ENCODE assay signal across 11 cellular contexts in the genomic region with DNA sequence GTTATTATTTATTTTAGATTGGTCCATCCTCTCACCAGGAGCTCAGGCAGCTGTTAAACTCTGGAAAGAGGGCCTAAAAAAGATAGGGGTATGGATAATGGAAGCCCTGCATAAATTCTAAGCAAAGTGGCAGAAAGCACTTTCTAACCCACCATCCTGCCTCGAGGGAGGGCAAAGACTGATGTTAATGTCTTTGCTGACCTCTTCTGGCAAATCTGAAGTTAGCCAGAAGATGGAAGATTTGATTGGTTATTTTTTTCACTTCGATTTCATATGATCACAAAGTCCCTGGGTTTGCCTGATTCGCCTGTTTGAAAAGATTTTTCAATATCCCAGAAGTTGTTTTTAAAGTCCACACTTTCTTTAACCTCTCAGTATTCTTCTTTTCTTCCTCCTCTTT. TPM values are rescaled to one million over a fixed set of nuclear protein-coding genes. Genes with fewer than 3 reads are reported as not detected.
DNase-seq lines count a peak whose midpoint lies in the region; ATAC-seq and TF ChIP-seq lines count a peak whose summit lies in the region.
"Had no signal": no experiment of that assay in that cellular context is flagged by ENCODE, and none has a peak within 500 bp of the region (broad histone marks: within the 10 kb centered on the region; RNA-seq: fewer than 3 reads in every experiment).

No MANE protein-coding gene starts in this region.

- H3K36me3 Mint-ChIP-seq in MCF 10A (ENCODE audit: insufficient read depth, unreplicated experiment): no peaks in the 10 kb centered on the region
- H3K36me3 Mint-ChIP-seq in type B pancreatic cell: no peaks in the 10 kb centered on the region
- H3K36me3 Mint-ChIP-seq in glutamatergic neuron (ENCODE audit: unreplicated experiment): no peaks in the 10 kb centered on the region
- H3K36me3 Mint-ChIP-seq: CD14-positive monocyte had no signal

- H3K27ac ChIP-seq in breast epithelium: no peak overlapping the region

- H3K27me3 ChIP-seq in breast epithelium: no peaks in the 10 kb centered on the region

- no peak overlapping the region for H3K4me3 ChIP-seq in breast epithelium

- H3K27ac Mint-ChIP-seq in MCF 10A (ENCODE audit: low read depth, unreplicated experiment) (no peak overlapping the region), type B pancreatic cell (no peak overlapping the region), glutamatergic neuron (ENCODE audit: unreplicated experiment) (no peak overlapping the region)
- H3K27ac Mint-ChIP-seq: CD14-positive monocyte had no signal

- BruUV-seq in MCF 10A (replicated peaks; lab: Mats Ljungman, UMichigan): no TSS peak

- CTCF ChIA-PET in MCF 10A (lab: Yijun Ruan, JAX): interaction anchor here (0.6 to 21.9 kb wide), 58 partner anchors 9 to 698 kb away, joined by 3 to 531 read pairs (median 7); a partner anchor contains a TSS

- no peak for TF ChIP-seq POLR2A in breast epithelium (IDR thresholded peaks at IDR 0.05)

- H3K4me3 Mint-ChIP-seq in MCF 10A (ENCODE audit: unreplicated experiment) (no peak overlapping the region), type B pancreatic cell (no peak overlapping the region), glutamatergic neuron (ENCODE audit: unreplicated experiment) (no peak overlapping the region)
- H3K4me3 Mint-ChIP-seq: CD14-positive monocyte had no signal

- no peaks in the 10 kb centered on the region for H3K9me3 Mint-ChIP-seq in MCF 10A (ENCODE audit: unreplicated experiment)
- H3K9me3 Mint-ChIP-seq in type B pancreatic cell: peaks cover 4% of the 10 kb centered on the region
- no peaks in the 10 kb centered on the region for H3K9me3 Mint-ChIP-seq in glutamatergic neuron (ENCODE audit: unreplicated experiment)

- H3K9me3 ChIP-seq in breast epithelium: no peaks in the 10 kb centered on the region

- ATAC-seq in GM18520 (IDR thresholded peaks at IDR 0.05; ENCODE audit: unreplicated experiment): no peak

- no peaks in the 10 kb centered on the region for H3K36me3 ChIP-seq in breast epithelium

- no peaks in the 10 kb centered on the region for H3K4me1 ChIP-seq in breast epithelium

- intact Hi-C loops in MCF 10A (cut with micrococcal nuclease): loop anchor here (2.0 to 10.0 kb wide), 4 partner anchors 95 to 413 kb away; a partner anchor contains a TSS
- intact Hi-C loops in breast epithelium (cut with DNase I; ENCODE audit: low total_unique reads): no loop called here

- peaks cover 35% of the 10 kb centered on the region for H3K27me3 Mint-ChIP-seq in MCF 10A (ENCODE audit: insufficient read depth, unreplicated experiment)
- H3K27me3 Mint-ChIP-seq in type B pancreatic cell: peaks cover 15% of the 10 kb centered on the region
- H3K27me3 Mint-ChIP-seq in glutamatergic neuron (ENCODE audit: unreplicated experiment): peaks cover 4% of the 10 kb centered on the region

- H3K4me1 Mint-ChIP-seq in MCF 10A (ENCODE audit: insufficient read depth, unreplicated experiment) (no peaks in the 10 kb centered on the region), type B pancreatic cell (ENCODE audit: unreplicated experiment) (peaks cover 4% of the 10 kb centered on the region), glutamatergic neuron (ENCODE audit: low read depth, unreplicated experiment) (peaks cover 1% of the 10 kb centered on the region)

- POLR2A ChIA-PET in MCF 10A (lab: Yijun Ruan, JAX): interaction anchor here (0.5 to 1.6 kb wide), 5 partner anchors 9 to 162 kb away, joined by 3 to 4 read pairs (median 3); no protein-coding TSS in a partner anchor

- peak; percentile 38 for DNase-seq in MCF 10A (ENCODE audit: unreplicated experiment)
- no peak for DNase-seq in breast epithelium (ENCODE audit: low spot score in 2 of 2)
- DNase-seq in NCI-H226: peak; percentile 8
- peak; percentile 47 for DNase-seq in dermis blood vessel endothelial cell
- DNase-seq in type B pancreatic cell (ENCODE audit: extremely low spot score, unreplicated experiment): no peak
- DNase-seq in glutamatergic neuron: no peak
- no peak for DNase-seq in mucosa of gallbladder (ENCODE audit: low spot score)
- DNase-seq: stimulated activated CD8-positive, alpha-beta memory T cell treated with anti-CD3 and anti-CD28 coated beads, Interleukin-4, amount 100 ng/mL, for 48 hours had no signal

- no peak for TF ChIP-seq CTCF in MCF 10A (IDR thresholded peaks at IDR 0.05; ENCODE audit: unreplicated experiment)
- TF ChIP-seq CTCF in breast epithelium (IDR thresholded peaks at IDR 0.05): peak in 1 of 3 donors; percentile 17
- peak; percentile 43 for TF ChIP-seq CTCF in type B pancreatic cell (conservative IDR thresholded peaks at IDR 0.05)
- TF ChIP-seq CTCF in glutamatergic neuron (IDR thresholded peaks at IDR 0.05; ENCODE audit: partially characterized antibody, unreplicated experiment): no peak

RNA-seq across cellular contexts. Expression of a gene that starts 24.8 kb away (rescaled TPM):
- total RNA-seq in MCF 10A (2022) (not detected in 2 replicates), breast epithelium (1 to 10 TPM in 2 of 3 donors, not detected in 1; 1.2 to 2.0 TPM), dermis blood vessel endothelial cell (not detected in 2 replicates), type B pancreatic cell (ENCODE audit: low replicate concordance) (not detected in 2 replicates), glutamatergic neuron (ENCODE audit: unreplicated experiment) (not detected), mucosa of gallbladder (not detected)
- total RNA-seq: omental fat pad had no signal

RNA-seq across cellular contexts. Expression of a gene that starts 39.9 kb away (rescaled TPM):
- total RNA-seq in MCF 10A (2022) (not detected in 2 replicates), breast epithelium (1 to 10 TPM in 2 of 3 donors, under 1 TPM in 1; 0.16 to 4.3 (median 2.2) TPM), dermis blood vessel endothelial cell (not detected in 2 replicates), type B pancreatic cell (ENCODE audit: low replicate concordance) (1.6 and 2.8 TPM in 2 replicates), glutamatergic neuron (ENCODE audit: unreplicated experiment) (0.64 TPM), mucosa of gallbladder (0.17 TPM)

RNA-seq across cellular contexts. Expression of a gene that starts 50.0 kb away (rescaled TPM):
- total RNA-seq in MCF 10A (2022): not detected in 2 replicates
- not detected for total RNA-seq in breast epithelium
- total RNA-seq in dermis blood vessel endothelial cell: not detected in 2 replicates
- not detected in 2 replicates for total RNA-seq in type B pancreatic cell (ENCODE audit: low replicate concordance)
- total RNA-seq in glutamatergic neuron (ENCODE audit: unreplicated experiment): not detected
- not detected for total RNA-seq in mucosa of gallbladder
- total RNA-seq: omental fat pad had no signal

Comparison
In these comparisons a context has a peak if more than half of its experiments do, and no peak if none do; other contexts are left out.
1. DNase-seq: peak in MCF 10A (single experiment), NCI-H226 (single experiment) and dermis blood vessel endothelial cell (single experiment); none in breast epithelium (0 of 2), type B pancreatic cell (single experiment), glutamatergic neuron (single experiment) and mucosa of gallbladder (single experiment).